In the genomic region with DNA sequence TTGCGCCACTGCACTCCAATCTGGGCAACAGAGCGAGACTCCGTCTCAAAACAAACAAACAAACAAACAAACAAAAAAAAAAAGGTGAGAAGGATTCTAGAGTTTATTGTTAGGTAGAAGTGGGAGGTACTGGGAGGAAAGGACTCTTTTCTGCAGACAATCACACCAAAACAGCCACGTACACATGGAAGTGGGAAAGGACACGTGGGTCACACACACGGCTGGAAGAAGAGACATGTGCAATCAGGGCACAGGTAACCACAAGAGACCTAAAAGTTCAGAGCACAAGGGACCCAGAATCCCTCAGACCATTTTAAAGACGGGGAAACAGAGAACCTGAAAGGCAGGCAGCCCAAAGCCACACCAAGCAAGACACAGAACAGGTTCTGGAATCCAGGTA, we compare ENCODE assay signal across 1 cellular context.
A peak's percentile ranks its signal among the peaks of the same experiment; 100 is the strongest.
TF ChIP-seq lines count a peak whose summit lies in the region.

No MANE protein-coding gene starts in this region.

TF ChIP-seq in HepG2, 621 proteins besides CTCF, POLR2A, EP300 and RAD21:
- no peak for TF ChIP-seq ZC3H13 (CRISPR knock-in tag; IDR thresholded peaks at IDR 0.05)
- TF ChIP-seq, protein P1, sequence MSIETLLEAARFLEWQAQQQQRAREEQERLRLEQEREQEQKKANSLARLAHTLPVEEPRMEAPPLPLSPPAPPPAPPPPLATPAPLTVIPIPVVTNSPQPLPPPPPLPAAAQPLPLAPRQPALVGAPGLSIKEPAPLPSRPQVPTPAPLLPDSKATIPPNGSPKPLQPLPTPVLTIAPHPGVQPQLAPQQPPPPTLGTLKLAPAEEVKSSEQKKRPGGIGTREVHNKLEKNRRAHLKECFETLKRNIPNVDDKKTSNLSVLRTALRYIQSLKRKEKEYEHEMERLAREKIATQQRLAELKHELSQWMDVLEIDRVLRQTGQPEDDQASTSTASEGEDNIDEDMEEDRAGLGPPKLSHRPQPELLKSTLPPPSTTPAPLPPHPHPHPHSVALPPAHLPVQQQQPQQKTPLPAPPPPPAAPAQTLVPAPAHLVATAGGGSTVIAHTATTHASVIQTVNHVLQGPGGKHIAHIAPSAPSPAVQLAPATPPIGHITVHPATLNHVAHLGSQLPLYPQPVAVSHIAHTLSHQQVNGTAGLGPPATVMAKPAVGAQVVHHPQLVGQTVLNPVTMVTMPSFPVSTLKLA (IDR thresholded peaks at IDR 0.05) = peak; percentile 97
